17 cellular contexts compared by ENCODE assay signal in genomic region chr9:129703667-129704355, GRCh38. TPM values are rescaled to one million over a fixed set of nuclear protein-coding genes. Genes with fewer than 3 reads are reported as not detected.
A peak's percentile ranks its signal among the peaks of the same experiment; 100 is the strongest.
DNase-seq lines count a peak whose midpoint lies in the region; TF ChIP-seq lines count a peak whose summit lies in the region.
"Had no signal": no experiment of that assay in that cellular context is flagged by ENCODE, and none has a peak within 500 bp of the region (broad histone marks: within the 10 kb centered on the region; RNA-seq: fewer than 3 reads in every experiment).

No MANE protein-coding gene starts in this region.

- H3K9me3 ChIP-seq in vagina (no peaks in the 10 kb centered on the region), spleen (no peaks in the 10 kb centered on the region)

- 67 to 90% (median 86%) methylated on average over 16 to 17 of the region's 17 CpGs for WGBS in spleen, 5 donors

- TF ChIP-seq POLR2A in vagina (IDR thresholded peaks at IDR 0.05) (no peak), spleen (IDR thresholded peaks at IDR 0.05) (no peak)

- H3K27me3 ChIP-seq in vagina: no peaks in the 10 kb centered on the region
- H3K27me3 ChIP-seq in spleen (replicated peaks in 1 of 7): peaks cover 0 to 62% (median 6%) of the 10 kb centered on the region in 7 donors

- H3K9me3 Mint-ChIP-seq in activated naive CD4-positive, alpha-beta T cell treated with anti-CD3 and anti-CD28 coated beads, Interleukin-2, amount 50 U/mL, for 24 hours: no peaks in the 10 kb centered on the region
- H3K9me3 Mint-ChIP-seq in osteocyte (ENCODE audit: unreplicated experiment): no peaks in the 10 kb centered on the region
- H3K9me3 Mint-ChIP-seq: activated CD4-positive, alpha-beta memory T cell treated with anti-CD3 and anti-CD28 coated beads for 36 hours; stimulated activated memory B cell treated with anti-CD40 and anti-IgM and Interleukin-4, amounts not matched to agents 10 μg/mL and 1 μg/mL and 100 μg/mL, for 72 hours had no signal

- TF ChIP-seq CTCF in osteocyte (IDR thresholded peaks at IDR 0.05) (no peak), vagina (IDR thresholded peaks at IDR 0.05) (no peak), spleen (IDR thresholded peaks at IDR 0.05 in 8 of 11, conservative IDR thresholded peaks at IDR 0.05 in 3 of 11) (no peak)

- no peak overlapping the region for H3K4me3 Mint-ChIP-seq in activated naive CD4-positive, alpha-beta T cell treated with anti-CD3 and anti-CD28 coated beads, Interleukin-2, amount 50 U/mL, for 24 hours
- no peak overlapping the region for H3K4me3 Mint-ChIP-seq in osteocyte (ENCODE audit: unreplicated experiment)
- H3K4me3 Mint-ChIP-seq: activated CD4-positive, alpha-beta memory T cell treated with anti-CD3 and anti-CD28 coated beads for 36 hours; stimulated activated memory B cell treated with anti-CD40 and anti-IgM and Interleukin-4, amounts not matched to agents 10 μg/mL and 1 μg/mL and 100 μg/mL, for 72 hours had no signal

- H3K27ac Mint-ChIP-seq in activated naive CD4-positive, alpha-beta T cell treated with anti-CD3 and anti-CD28 coated beads, Interleukin-2, amount 50 U/mL, for 24 hours: peak overlapping the region; percentile 55
- H3K27ac Mint-ChIP-seq in osteocyte (ENCODE audit: unreplicated experiment): peak overlapping the region; percentile 80
- H3K27ac Mint-ChIP-seq: activated CD4-positive, alpha-beta memory T cell treated with anti-CD3 and anti-CD28 coated beads for 36 hours; stimulated activated memory B cell treated with anti-CD40 and anti-IgM and Interleukin-4, amounts not matched to agents 10 μg/mL and 1 μg/mL and 100 μg/mL, for 72 hours had no signal

- H3K27me3 Mint-ChIP-seq in activated naive CD4-positive, alpha-beta T cell treated with anti-CD3 and anti-CD28 coated beads, Interleukin-2, amount 50 U/mL, for 24 hours: peaks cover 4% of the 10 kb centered on the region
- H3K27me3 Mint-ChIP-seq in osteocyte (ENCODE audit: unreplicated experiment): no peaks in the 10 kb centered on the region

- H3K27ac ChIP-seq in vagina: peak overlapping the region; percentile 86
- H3K27ac ChIP-seq in spleen: no peak overlapping the region
- H3K27ac ChIP-seq: 22Rv1, parathyroid adenoma had no signal

- intact Hi-C loops in vagina (cut with DNase I): no loop called here
- intact Hi-C loops in spleen (cut with DNase I; ENCODE audit: low total_unique reads): no loop called here

- no peaks in the 10 kb centered on the region for H3K36me3 Mint-ChIP-seq in activated naive CD4-positive, alpha-beta T cell treated with anti-CD3 and anti-CD28 coated beads, Interleukin-2, amount 50 U/mL, for 24 hours
- no peaks in the 10 kb centered on the region for H3K36me3 Mint-ChIP-seq in osteocyte (ENCODE audit: unreplicated experiment)
- H3K36me3 Mint-ChIP-seq: activated CD4-positive, alpha-beta memory T cell treated with anti-CD3 and anti-CD28 coated beads for 36 hours; stimulated activated memory B cell treated with anti-CD40 and anti-IgM and Interleukin-4, amounts not matched to agents 10 μg/mL and 1 μg/mL and 100 μg/mL, for 72 hours had no signal

- H3K4me3 ChIP-seq in vagina (peak overlapping the region in 1 of 2 donors; percentile 20), spleen (no peak overlapping the region)

- DNase-seq in activated naive CD4-positive, alpha-beta T cell treated with anti-CD3 and anti-CD28 coated beads, Interleukin-2, amount 50 U/mL, for 16 hours: no peak
- DNase-seq in fibroblast of peridontal ligament (ENCODE audit: extremely low read depth) (peak; percentile 90), osteocyte (ENCODE audit: extremely low spot score, unreplicated experiment) (no peak), vagina (ENCODE audit: extremely low spot score in 2 of 2) (no peak), NCI-H187 treated with DMSO at 0.1 percent for 48 hours (lab: John Stamatoyannopoulos, UW) (no peak), spleen (no peak), cerebellar nuclear complex (lab: John Stamatoyannopoulos, UW) (no peak)
- DNase-seq: activated CD4-positive, alpha-beta memory T cell treated with anti-CD3 and anti-CD28 coated beads for 36 hours; activated effector memory CD4-positive, alpha-beta T cell treated with Interleukin-2 at 50 U/mL for 16 hours; mesendoderm; NCI-H1417 treated with DMSO at 0.1 percent for 48 hours; stimulated activated CD4-positive, alpha-beta T cell treated with anti-CD3 and anti-CD28 coated beads, Interleukin-4, amount 100 ng/mL, for 1 hour had no signal

- peaks cover 37% of the 10 kb centered on the region for H3K4me1 ChIP-seq in vagina
- peaks cover 0 to 11% (median 0%) of the 10 kb centered on the region in 6 donors for H3K4me1 ChIP-seq in spleen
- H3K4me1 ChIP-seq: parathyroid adenoma had no signal

- no peaks in the 10 kb centered on the region for H3K36me3 ChIP-seq in vagina
- H3K36me3 ChIP-seq in spleen: no peaks in the 10 kb centered on the region

- H3K4me1 Mint-ChIP-seq in activated naive CD4-positive, alpha-beta T cell treated with anti-CD3 and anti-CD28 coated beads, Interleukin-2, amount 50 U/mL, for 24 hours: no peaks in the 10 kb centered on the region
- peaks cover 28% of the 10 kb centered on the region for H3K4me1 Mint-ChIP-seq in osteocyte (ENCODE audit: unreplicated experiment)
- H3K4me1 Mint-ChIP-seq: stimulated activated memory B cell treated with anti-CD40 and anti-IgM and Interleukin-4, amounts not matched to agents 10 μg/mL and 1 μg/mL and 100 μg/mL, for 72 hours had no signal

RNA-seq across cellular contexts. Expression of gene PRRX2, which starts 38.4 kb away (rescaled TPM):
- 5.6 and 6.4 TPM in 2 replicates for total RNA-seq in osteocyte
- total RNA-seq in vagina: 43.7 TPM
- under 1 TPM in 2 of 7 donors, not detected in 5; 0.47 to 0.54 TPM for total RNA-seq in spleen
- polyA plus RNA-seq in spleen: 1 to 10 TPM in 1 of 3 donors, under 1 TPM in 2; 0.32 to 1.5 (median 0.83) TPM
- total RNA-seq: bronchial epithelial cell had no signal

RNA-seq across cellular contexts. Expression of gene PTGES, which starts 49.0 kb away (rescaled TPM):
- total RNA-seq in osteocyte (0.83 and 0.94 TPM in 2 replicates), vagina (18.9 TPM), spleen (1 to 10 TPM; 1.4 to 7.2 (median 2.2) TPM)
- polyA plus RNA-seq in spleen: 1 to 10 TPM; 4.7 to 6.1 (median 4.8) TPM
- total RNA-seq: activated CD4-positive, alpha-beta memory T cell treated with anti-CD3 and anti-CD28 coated beads for 36 hours had no signal
